In genomic region chr7:29878081-29878688, GRCh38 we compare ENCODE assay signal across 9 cellular contexts.
DNase-seq lines count a peak whose midpoint lies in the region; ATAC-seq, FAIRE-seq and TF ChIP-seq lines count a peak whose summit lies in the region.
"Had no signal": no experiment of that assay in that cellular context is flagged by ENCODE, and none has a peak within 500 bp of the region (broad histone marks: within the 10 kb centered on the region; RNA-seq: fewer than 3 reads in every experiment).

No MANE protein-coding gene starts in this region.

- H3K27ac ChIP-seq in gastrocnemius medialis = peak overlapping the region in 1 of 4 donors; percentile 3

- in situ Hi-C loops in gastrocnemius medialis (cut with MboI; ENCODE audit: low sequenced_read_pairs in 4 of 4) = no loop called here

- no peak for FAIRE-seq in HTR-8/SVneo (lab: Jason Lieb, UNC)

- ATAC-seq in activated CD8-positive, alpha-beta memory T cell treated with anti-CD3 and anti-CD28 coated beads, Interleukin-2, amount 10 ng/mL, durations not matched to agents 7 days and 5 days = no peak
- ATAC-seq in T-helper 17 cell = no peak
- ATAC-seq in gastrocnemius medialis = no peak

- no peaks in the 10 kb centered on the region for H3K9me3 Mint-ChIP-seq in activated CD8-positive, alpha-beta memory T cell treated with anti-CD3 and anti-CD28 coated beads, Interleukin-2, amount 10 ng/mL, durations not matched to agents 7 days and 5 days (ENCODE audit: low read depth)

- TF ChIP-seq CTCF in fibroblast of mammary gland (conservative IDR thresholded peaks at IDR 0.05; ENCODE audit: control insufficient read depth, insufficient read depth, low read depth, low read length) = peak; percentile 67
- TF ChIP-seq CTCF in gastrocnemius medialis (IDR thresholded peaks at IDR 0.05 in 4 of 5, conservative IDR thresholded peaks at IDR 0.05 in 1 of 5) = no peak

- no peaks in the 10 kb centered on the region for H3K9me3 ChIP-seq in T-helper 17 cell (ENCODE audit: control insufficient read depth, low read length, poor library complexity, severe bottlenecking)
- no peaks in the 10 kb centered on the region for H3K9me3 ChIP-seq in gastrocnemius medialis

- peaks cover 27% of the 10 kb centered on the region for H3K27me3 Mint-ChIP-seq in activated CD8-positive, alpha-beta memory T cell treated with anti-CD3 and anti-CD28 coated beads, Interleukin-2, amount 10 ng/mL, durations not matched to agents 7 days and 5 days
- peaks cover 62% of the 10 kb centered on the region for H3K27me3 Mint-ChIP-seq in T-helper 17 cell

- CTCF ChIA-PET in activated CD8-positive, alpha-beta memory T cell treated with anti-CD3 and anti-CD28 coated beads, Interleukin-2, amount 10 ng/mL, durations not matched to agents 7 days and 5 days (lab: Charles Lee) = interaction anchor here (0.8 to 2.9 kb wide), 5 partner anchors 42 to 197 kb away, joined by 3 to 16 read pairs (median 5); no protein-coding TSS in a partner anchor

- intact Hi-C loops in gastrocnemius medialis (cut with DNase I; ENCODE audit: low total_unique reads) = no loop called here

- no peak overlapping the region for H3K4me3 Mint-ChIP-seq in activated CD8-positive, alpha-beta memory T cell treated with anti-CD3 and anti-CD28 coated beads, Interleukin-2, amount 10 ng/mL, durations not matched to agents 7 days and 5 days
- no peak overlapping the region for H3K4me3 Mint-ChIP-seq in T-helper 17 cell
- H3K4me3 Mint-ChIP-seq: activated naive CD8-positive, alpha-beta T cell had no signal

- H3K4me1 ChIP-seq in gastrocnemius medialis = peaks cover 1 to 2% of the 10 kb centered on the region in 2 donors

- no peaks in the 10 kb centered on the region for H3K36me3 ChIP-seq in gastrocnemius medialis

- no peak overlapping the region for H3K27ac Mint-ChIP-seq in activated CD8-positive, alpha-beta memory T cell treated with anti-CD3 and anti-CD28 coated beads, Interleukin-2, amount 10 ng/mL, durations not matched to agents 7 days and 5 days
- peak overlapping the region; percentile 14 for H3K27ac Mint-ChIP-seq in T-helper 17 cell
- H3K27ac Mint-ChIP-seq: activated naive CD8-positive, alpha-beta T cell had no signal

- no peak overlapping the region for H3K4me3 ChIP-seq in fibroblast of mammary gland (ENCODE audit: control insufficient read depth, low read depth, low read length)
- no peak overlapping the region for H3K4me3 ChIP-seq in gastrocnemius medialis

- H3K36me3 Mint-ChIP-seq in activated CD8-positive, alpha-beta memory T cell treated with anti-CD3 and anti-CD28 coated beads, Interleukin-2, amount 10 ng/mL, durations not matched to agents 7 days and 5 days = no peaks in the 10 kb centered on the region
- H3K36me3 Mint-ChIP-seq in T-helper 17 cell (ENCODE audit: low read depth) = peaks cover 3% of the 10 kb centered on the region
- H3K36me3 Mint-ChIP-seq: activated naive CD8-positive, alpha-beta T cell had no signal

- no peaks in the 10 kb centered on the region for H3K27me3 ChIP-seq in gastrocnemius medialis

- DNase-seq in activated CD8-positive, alpha-beta memory T cell treated with anti-CD3 and anti-CD28 coated beads, Interleukin-2, amount 50 U/mL, for 4 hours = peak; percentile 28
- DNase-seq in activated CD8-positive, alpha-beta memory T cell treated with anti-CD3 and anti-CD28 coated beads, Interleukin-2, amount 10 ng/mL, durations not matched to agents 7 days and 5 days = no peak
- DNase-seq in HTR-8/SVneo (ENCODE audit: insufficient read length, low spot score) = peak; percentile 59
- no peak for DNase-seq in T-helper 17 cell
- DNase-seq in fibroblast of mammary gland (ENCODE audit: low read depth) = peak; percentile 55
- DNase-seq in stimulated activated CD4-positive, alpha-beta T cell treated with anti-CD3 and anti-CD28 coated beads, Interleukin-2, amount 100 ng/mL, for 4 hours (ENCODE audit: low read depth) = peak; percentile 7
- no peak for DNase-seq in dedifferentiated amniotic fluid mesenchymal stem cell (ENCODE audit: extremely low spot score)
- no peak for DNase-seq in gastrocnemius medialis

- no peak for TF ChIP-seq POLR2A in gastrocnemius medialis (IDR thresholded peaks at IDR 0.05)

- H3K4me1 Mint-ChIP-seq in activated CD8-positive, alpha-beta memory T cell treated with anti-CD3 and anti-CD28 coated beads, Interleukin-2, amount 10 ng/mL, durations not matched to agents 7 days and 5 days = no peaks in the 10 kb centered on the region
- peaks cover 7% of the 10 kb centered on the region for H3K4me1 Mint-ChIP-seq in T-helper 17 cell

Comparison
In these comparisons a context has a peak if more than half of its experiments do, and no peak if none do; other contexts are left out.
1. DNase-seq: peak in activated CD8-positive, alpha-beta memory T cell treated with anti-CD3 and anti-CD28 coated beads, Interleukin-2, amount 50 U/mL, for 4 hours (single experiment), HTR-8/SVneo (single experiment), fibroblast of mammary gland (single experiment) and stimulated activated CD4-positive, alpha-beta T cell treated with anti-CD3 and anti-CD28 coated beads, Interleukin-2, amount 100 ng/mL, for 4 hours (single experiment); none in activated CD8-positive, alpha-beta memory T cell treated with anti-CD3 and anti-CD28 coated beads, Interleukin-2, amount 10 ng/mL, durations not matched to agents 7 days and 5 days (single experiment), T-helper 17 cell (0 of 3), dedifferentiated amniotic fluid mesenchymal stem cell (single experiment) and gastrocnemius medialis (0 of 2).